2 cellular contexts compared by ENCODE assay signal in the genomic region with DNA sequence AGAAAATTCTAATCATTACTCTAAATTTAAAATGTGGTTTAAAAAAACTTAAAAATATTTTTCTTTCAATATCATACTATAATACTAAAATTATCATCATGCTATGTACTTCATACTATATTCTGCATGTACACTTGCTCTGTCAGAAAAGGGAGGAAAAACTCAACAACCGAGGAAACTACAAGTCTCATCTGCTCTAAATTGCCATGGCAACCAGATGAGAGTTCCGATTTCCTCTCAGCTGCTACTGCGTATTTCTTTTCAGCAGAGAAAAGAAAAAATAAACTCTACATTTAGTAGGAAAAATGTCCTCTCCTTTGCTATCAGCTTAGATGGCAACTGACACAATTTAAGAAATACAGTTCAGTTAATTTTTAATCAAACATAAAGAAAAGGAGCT.
TF ChIP-seq lines count a peak whose summit lies in the region.

No MANE protein-coding gene starts in this region.

TF ChIP-seq in IMR-90, 13 proteins besides CTCF, POLR2A, EP300 and RAD21:
- TF ChIP-seq SMC3 (IDR thresholded peaks at IDR 0.05; ENCODE audit: low read depth, low read length): no peak
- no peak for TF ChIP-seq BHLHE40 (IDR thresholded peaks at IDR 0.05; ENCODE audit: low read depth, low read length)

TF ChIP-seq in GM12878, 131 proteins besides CTCF, POLR2A, EP300 and RAD21:
- TF ChIP-seq IKZF1 (conservative IDR thresholded peaks at IDR 0.05) (no peak), NRF1 (conservative IDR thresholded peaks at IDR 0.05; ENCODE audit: low read depth, low read length) (no peak), PML (IDR thresholded peaks at IDR 0.05; ENCODE audit: low read length) (no peak), SMC3 (IDR thresholded peaks at IDR 0.05; ENCODE audit: borderline replicate concordance, low read length) (no peak), MXI1 (IDR thresholded peaks at IDR 0.05; ENCODE audit: low read depth, low read length) (no peak), TAF1 (IDR thresholded peaks at IDR 0.05; ENCODE audit: borderline replicate concordance, low read depth, low read length) (no peak), DPF2 (IDR thresholded peaks at IDR 0.05) (no peak), YBX1 (IDR thresholded peaks at IDR 0.05) (no peak), SUPT20H (IDR thresholded peaks at IDR 0.05; ENCODE audit: borderline replicate concordance, control insufficient read depth, low read depth, low read length) (no peak), IKZF2 (IDR thresholded peaks at IDR 0.05) (no peak), ZBED1 (IDR thresholded peaks at IDR 0.05; ENCODE audit: borderline replicate concordance) (no peak), JUND (IDR thresholded peaks at IDR 0.05; ENCODE audit: low read depth, low read length) (no peak), SIN3A (IDR thresholded peaks at IDR 0.05; ENCODE audit: low read depth, low read length) (no peak), SMAD5 (IDR thresholded peaks at IDR 0.05; ENCODE audit: low read depth) (no peak)
- TF ChIP-seq, protein P1, sequence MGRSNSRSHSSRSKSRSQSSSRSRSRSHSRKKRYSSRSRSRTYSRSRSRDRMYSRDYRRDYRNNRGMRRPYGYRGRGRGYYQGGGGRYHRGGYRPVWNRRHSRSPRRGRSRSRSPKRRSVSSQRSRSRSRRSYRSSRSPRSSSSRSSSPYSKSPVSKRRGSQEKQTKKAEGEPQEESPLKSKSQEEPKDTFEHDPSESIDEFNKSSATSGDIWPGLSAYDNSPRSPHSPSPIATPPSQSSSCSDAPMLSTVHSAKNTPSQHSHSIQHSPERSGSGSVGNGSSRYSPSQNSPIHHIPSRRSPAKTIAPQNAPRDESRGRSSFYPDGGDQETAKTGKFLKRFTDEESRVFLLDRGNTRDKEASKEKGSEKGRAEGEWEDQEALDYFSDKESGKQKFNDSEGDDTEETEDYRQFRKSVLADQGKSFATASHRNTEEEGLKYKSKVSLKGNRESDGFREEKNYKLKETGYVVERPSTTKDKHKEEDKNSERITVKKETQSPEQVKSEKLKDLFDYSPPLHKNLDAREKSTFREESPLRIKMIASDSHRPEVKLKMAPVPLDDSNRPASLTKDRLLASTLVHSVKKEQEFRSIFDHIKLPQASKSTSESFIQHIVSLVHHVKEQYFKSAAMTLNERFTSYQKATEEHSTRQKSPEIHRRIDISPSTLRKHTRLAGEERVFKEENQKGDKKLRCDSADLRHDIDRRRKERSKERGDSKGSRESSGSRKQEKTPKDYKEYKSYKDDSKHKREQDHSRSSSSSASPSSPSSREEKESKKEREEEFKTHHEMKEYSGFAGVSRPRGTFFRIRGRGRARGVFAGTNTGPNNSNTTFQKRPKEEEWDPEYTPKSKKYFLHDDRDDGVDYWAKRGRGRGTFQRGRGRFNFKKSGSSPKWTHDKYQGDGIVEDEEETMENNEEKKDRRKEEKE (IDR thresholded peaks at IDR 0.05): no peak
- TF ChIP-seq, protein P2, sequence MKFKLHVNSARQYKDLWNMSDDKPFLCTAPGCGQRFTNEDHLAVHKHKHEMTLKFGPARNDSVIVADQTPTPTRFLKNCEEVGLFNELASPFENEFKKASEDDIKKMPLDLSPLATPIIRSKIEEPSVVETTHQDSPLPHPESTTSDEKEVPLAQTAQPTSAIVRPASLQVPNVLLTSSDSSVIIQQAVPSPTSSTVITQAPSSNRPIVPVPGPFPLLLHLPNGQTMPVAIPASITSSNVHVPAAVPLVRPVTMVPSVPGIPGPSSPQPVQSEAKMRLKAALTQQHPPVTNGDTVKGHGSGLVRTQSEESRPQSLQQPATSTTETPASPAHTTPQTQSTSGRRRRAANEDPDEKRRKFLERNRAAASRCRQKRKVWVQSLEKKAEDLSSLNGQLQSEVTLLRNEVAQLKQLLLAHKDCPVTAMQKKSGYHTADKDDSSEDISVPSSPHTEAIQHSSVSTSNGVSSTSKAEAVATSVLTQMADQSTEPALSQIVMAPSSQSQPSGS (IDR thresholded peaks at IDR 0.05; ENCODE audit: low read length): no peak
- TF ChIP-seq, protein P3, sequence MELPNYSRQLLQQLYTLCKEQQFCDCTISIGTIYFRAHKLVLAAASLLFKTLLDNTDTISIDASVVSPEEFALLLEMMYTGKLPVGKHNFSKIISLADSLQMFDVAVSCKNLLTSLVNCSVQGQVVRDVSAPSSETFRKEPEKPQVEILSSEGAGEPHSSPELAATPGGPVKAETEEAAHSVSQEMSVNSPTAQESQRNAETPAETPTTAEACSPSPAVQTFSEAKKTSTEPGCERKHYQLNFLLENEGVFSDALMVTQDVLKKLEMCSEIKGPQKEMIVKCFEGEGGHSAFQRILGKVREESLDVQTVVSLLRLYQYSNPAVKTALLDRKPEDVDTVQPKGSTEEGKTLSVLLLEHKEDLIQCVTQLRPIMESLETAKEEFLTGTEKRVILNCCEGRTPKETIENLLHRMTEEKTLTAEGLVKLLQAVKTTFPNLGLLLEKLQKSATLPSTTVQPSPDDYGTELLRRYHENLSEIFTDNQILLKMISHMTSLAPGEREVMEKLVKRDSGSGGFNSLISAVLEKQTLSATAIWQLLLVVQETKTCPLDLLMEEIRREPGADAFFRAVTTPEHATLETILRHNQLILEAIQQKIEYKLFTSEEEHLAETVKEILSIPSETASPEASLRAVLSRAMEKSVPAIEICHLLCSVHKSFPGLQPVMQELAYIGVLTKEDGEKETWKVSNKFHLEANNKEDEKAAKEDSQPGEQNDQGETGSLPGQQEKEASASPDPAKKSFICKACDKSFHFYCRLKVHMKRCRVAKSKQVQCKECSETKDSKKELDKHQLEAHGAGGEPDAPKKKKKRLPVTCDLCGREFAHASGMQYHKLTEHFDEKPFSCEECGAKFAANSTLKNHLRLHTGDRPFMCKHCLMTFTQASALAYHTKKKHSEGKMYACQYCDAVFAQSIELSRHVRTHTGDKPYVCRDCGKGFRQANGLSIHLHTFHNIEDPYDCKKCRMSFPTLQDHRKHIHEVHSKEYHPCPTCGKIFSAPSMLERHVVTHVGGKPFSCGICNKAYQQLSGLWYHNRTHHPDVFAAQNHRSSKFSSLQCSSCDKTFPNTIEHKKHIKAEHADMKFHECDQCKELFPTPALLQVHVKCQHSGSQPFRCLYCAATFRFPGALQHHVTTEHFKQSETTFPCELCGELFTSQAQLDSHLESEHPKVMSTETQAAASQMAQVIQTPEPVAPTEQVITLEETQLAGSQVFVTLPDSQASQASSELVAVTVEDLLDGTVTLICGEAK (IDR thresholded peaks at IDR 0.05; ENCODE audit: borderline replicate concordance): no peak
- TF ChIP-seq, protein P4, sequence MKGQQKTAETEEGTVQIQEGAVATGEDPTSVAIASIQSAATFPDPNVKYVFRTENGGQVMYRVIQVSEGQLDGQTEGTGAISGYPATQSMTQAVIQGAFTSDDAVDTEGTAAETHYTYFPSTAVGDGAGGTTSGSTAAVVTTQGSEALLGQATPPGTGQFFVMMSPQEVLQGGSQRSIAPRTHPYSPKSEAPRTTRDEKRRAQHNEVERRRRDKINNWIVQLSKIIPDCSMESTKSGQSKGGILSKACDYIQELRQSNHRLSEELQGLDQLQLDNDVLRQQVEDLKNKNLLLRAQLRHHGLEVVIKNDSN (IDR thresholded peaks at IDR 0.05; ENCODE audit: borderline replicate concordance, extremely low read length, insufficient read depth, low read depth, low read length): no peak
